ENCODE assay signal across 1 cellular context in genomic region chr7:155198206-155198892, GRCh38.
TF ChIP-seq lines count a peak whose summit lies in the region.

No MANE protein-coding gene starts in this region.

TF ChIP-seq in K562, 482 proteins besides CTCF, POLR2A, EP300 and RAD21 (continued from another document and continues in another):
- TF ChIP-seq POLR2B (IDR thresholded peaks at IDR 0.05; ENCODE audit: low read depth, partially characterized antibody) (no peak), TFAP4 (CRISPR knock-in tag; IDR thresholded peaks at IDR 0.05; ENCODE audit: borderline replicate concordance) (no peak), NCOA2 (IDR thresholded peaks at IDR 0.05; ENCODE audit: partially characterized antibody in 2 of 2) (no peak), LCOR (CRISPR knock-in tag; IDR thresholded peaks at IDR 0.05) (no peak), NFIC (IDR thresholded peaks at IDR 0.05) (no peak), ZNF408 (CRISPR knock-in tag; IDR thresholded peaks at IDR 0.05; ENCODE audit: low read depth) (no peak), SRSF9 (IDR thresholded peaks at IDR 0.05; ENCODE audit: borderline replicate concordance, low read depth, low read length) (no peak), PML (IDR thresholded peaks at IDR 0.05; ENCODE audit: low read length) (no peak), CHAMP1 (IDR thresholded peaks at IDR 0.05) (no peak), ARID1B (IDR thresholded peaks at IDR 0.05) (peak; percentile 17; the same call in 1 of the 2 replicates), ZNF696 (CRISPR knock-in tag; conservative IDR thresholded peaks at IDR 0.05) (no peak), MYC (IDR thresholded peaks at IDR 0.05; ENCODE audit: low read depth, low read length) (no peak), MYC (CRISPR knock-in tag; IDR thresholded peaks at IDR 0.05; ENCODE audit: borderline replicate concordance, low read depth) (no peak), DLX4 (CRISPR knock-in tag; IDR thresholded peaks at IDR 0.05) (no peak), ZNF766 (CRISPR knock-in tag; conservative IDR thresholded peaks at IDR 0.05) (0 out of 2 replicates have a peak, but pooled peaks have one; percentile 38), ZNF79 (CRISPR knock-in tag; IDR thresholded peaks at IDR 0.05; ENCODE audit: low read depth) (no peak), BDP1 (IDR thresholded peaks at IDR 0.05; ENCODE audit: insufficient read depth, insufficient read length) (no peak), ZNF76 (CRISPR knock-in tag; IDR thresholded peaks at IDR 0.05; ENCODE audit: borderline replicate concordance) (no peak), ZNF274 (IDR thresholded peaks at IDR 0.05; ENCODE audit: borderline replicate concordance, low read depth, low read length) (no peak), ETV5 (CRISPR knock-in tag; IDR thresholded peaks at IDR 0.05; ENCODE audit: low read depth) (no peak), IFI16 (CRISPR knock-in tag; IDR thresholded peaks at IDR 0.05) (no peak), SMAD2 (IDR thresholded peaks at IDR 0.05; ENCODE audit: low read depth, low read length) (no peak), CREB3L1 (IDR thresholded peaks at IDR 0.05; ENCODE audit: borderline replicate concordance, low read depth) (no peak), ETV1 (tag; conservative IDR thresholded peaks at IDR 0.05; ENCODE audit: low read depth) (no peak; the same call in 1 of the 2 replicates), SNIP1 (IDR thresholded peaks at IDR 0.05; ENCODE audit: low read depth) (no peak), COPS2 (conservative IDR thresholded peaks at IDR 0.05) (no peak), ZNF639 (CRISPR knock-in tag; conservative IDR thresholded peaks at IDR 0.05 in 1 of 2, IDR thresholded peaks at IDR 0.05 in 1 of 2) (0 out of 4 replicates have a peak, but pooled peaks of 1 of the 2 experiments have one; percentile 54), FOXJ3 (CRISPR knock-in tag; IDR thresholded peaks at IDR 0.05) (no peak), U2AF2 (optimal IDR thresholded peaks at IDR 0.05; ENCODE audit: low read depth, low read length) (no peak), EZH2 (IDR thresholded peaks at IDR 0.05; ENCODE audit: borderline replicate concordance, low read depth, low read length) (no peak), HDAC6 (IDR thresholded peaks at IDR 0.05; ENCODE audit: low read depth, low read length) (no peak), ZNF12 (CRISPR knock-in tag; IDR thresholded peaks at IDR 0.05) (no peak), E2F4 (CRISPR knock-in tag; IDR thresholded peaks at IDR 0.05; ENCODE audit: low read depth) (no peak), THAP12 (CRISPR knock-in tag; IDR thresholded peaks at IDR 0.05) (no peak), TCFL5 (CRISPR knock-in tag; conservative IDR thresholded peaks at IDR 0.05) (no peak), CSDE1 (IDR thresholded peaks at IDR 0.05) (no peak), NKRF (IDR thresholded peaks at IDR 0.05; ENCODE audit: borderline replicate concordance) (no peak), ZNF445 (CRISPR knock-in tag; IDR thresholded peaks at IDR 0.05; ENCODE audit: low read depth) (no peak), NEUROD1 (IDR thresholded peaks at IDR 0.05; ENCODE audit: borderline replicate concordance, low read depth, low read length, partially characterized antibody) (no peak), ZNF77 (CRISPR knock-in tag; IDR thresholded peaks at IDR 0.05) (no peak), ZNF121 (CRISPR knock-in tag; conservative IDR thresholded peaks at IDR 0.05) (no peak), ASH1L (IDR thresholded peaks at IDR 0.05; ENCODE audit: borderline replicate concordance, low read depth, partially characterized antibody) (no peak), KAT2B (IDR thresholded peaks at IDR 0.05; ENCODE audit: low read depth, low read length) (no peak), ZBED1 (IDR thresholded peaks at IDR 0.05) (no peak), RBM17 (IDR thresholded peaks at IDR 0.05; ENCODE audit: borderline replicate concordance, low read depth, low read length) (no peak), CLOCK (CRISPR knock-in tag; IDR thresholded peaks at IDR 0.05; ENCODE audit: borderline replicate concordance) (no peak), GTF2A2 (tag; IDR thresholded peaks at IDR 0.05) (no peak), PREB (CRISPR knock-in tag; IDR thresholded peaks at IDR 0.05) (no peak), HES1 (IDR thresholded peaks at IDR 0.05; ENCODE audit: low read depth) (no peak), BHLHE40 (IDR thresholded peaks at IDR 0.05; ENCODE audit: low read length) (peak; percentile 53; the same call in 1 of the 2 replicates)
